In the genomic region with DNA sequence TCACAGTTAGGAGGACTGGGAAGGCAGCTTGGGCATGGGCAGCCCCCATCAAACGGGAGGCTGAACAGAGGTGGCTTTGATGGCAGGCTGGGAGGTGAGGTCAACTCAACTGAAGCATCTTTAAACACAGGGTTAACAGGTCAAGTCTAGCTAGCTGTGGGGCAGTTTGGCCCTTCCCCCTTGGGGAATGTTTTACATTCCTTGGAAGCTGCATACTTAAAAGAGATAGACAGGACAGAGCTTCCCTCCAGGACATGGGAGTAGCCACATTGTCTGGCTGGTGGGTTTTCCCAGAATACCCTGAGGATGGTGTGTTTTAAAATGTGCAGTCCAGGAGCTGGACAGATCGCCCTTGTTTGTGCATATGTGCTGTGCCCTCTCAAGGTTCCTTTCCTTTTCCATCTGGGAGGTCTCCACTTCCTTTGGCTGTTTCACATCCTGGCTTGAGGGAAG, we compare ENCODE assay signal across 1 cellular context.
TF ChIP-seq lines count a peak whose summit lies in the region.

No MANE protein-coding gene starts in this region.

TF ChIP-seq in GM23338, 12 proteins besides CTCF, POLR2A, EP300 and RAD21 (continued from another document):
- TF ChIP-seq, protein P1, sequence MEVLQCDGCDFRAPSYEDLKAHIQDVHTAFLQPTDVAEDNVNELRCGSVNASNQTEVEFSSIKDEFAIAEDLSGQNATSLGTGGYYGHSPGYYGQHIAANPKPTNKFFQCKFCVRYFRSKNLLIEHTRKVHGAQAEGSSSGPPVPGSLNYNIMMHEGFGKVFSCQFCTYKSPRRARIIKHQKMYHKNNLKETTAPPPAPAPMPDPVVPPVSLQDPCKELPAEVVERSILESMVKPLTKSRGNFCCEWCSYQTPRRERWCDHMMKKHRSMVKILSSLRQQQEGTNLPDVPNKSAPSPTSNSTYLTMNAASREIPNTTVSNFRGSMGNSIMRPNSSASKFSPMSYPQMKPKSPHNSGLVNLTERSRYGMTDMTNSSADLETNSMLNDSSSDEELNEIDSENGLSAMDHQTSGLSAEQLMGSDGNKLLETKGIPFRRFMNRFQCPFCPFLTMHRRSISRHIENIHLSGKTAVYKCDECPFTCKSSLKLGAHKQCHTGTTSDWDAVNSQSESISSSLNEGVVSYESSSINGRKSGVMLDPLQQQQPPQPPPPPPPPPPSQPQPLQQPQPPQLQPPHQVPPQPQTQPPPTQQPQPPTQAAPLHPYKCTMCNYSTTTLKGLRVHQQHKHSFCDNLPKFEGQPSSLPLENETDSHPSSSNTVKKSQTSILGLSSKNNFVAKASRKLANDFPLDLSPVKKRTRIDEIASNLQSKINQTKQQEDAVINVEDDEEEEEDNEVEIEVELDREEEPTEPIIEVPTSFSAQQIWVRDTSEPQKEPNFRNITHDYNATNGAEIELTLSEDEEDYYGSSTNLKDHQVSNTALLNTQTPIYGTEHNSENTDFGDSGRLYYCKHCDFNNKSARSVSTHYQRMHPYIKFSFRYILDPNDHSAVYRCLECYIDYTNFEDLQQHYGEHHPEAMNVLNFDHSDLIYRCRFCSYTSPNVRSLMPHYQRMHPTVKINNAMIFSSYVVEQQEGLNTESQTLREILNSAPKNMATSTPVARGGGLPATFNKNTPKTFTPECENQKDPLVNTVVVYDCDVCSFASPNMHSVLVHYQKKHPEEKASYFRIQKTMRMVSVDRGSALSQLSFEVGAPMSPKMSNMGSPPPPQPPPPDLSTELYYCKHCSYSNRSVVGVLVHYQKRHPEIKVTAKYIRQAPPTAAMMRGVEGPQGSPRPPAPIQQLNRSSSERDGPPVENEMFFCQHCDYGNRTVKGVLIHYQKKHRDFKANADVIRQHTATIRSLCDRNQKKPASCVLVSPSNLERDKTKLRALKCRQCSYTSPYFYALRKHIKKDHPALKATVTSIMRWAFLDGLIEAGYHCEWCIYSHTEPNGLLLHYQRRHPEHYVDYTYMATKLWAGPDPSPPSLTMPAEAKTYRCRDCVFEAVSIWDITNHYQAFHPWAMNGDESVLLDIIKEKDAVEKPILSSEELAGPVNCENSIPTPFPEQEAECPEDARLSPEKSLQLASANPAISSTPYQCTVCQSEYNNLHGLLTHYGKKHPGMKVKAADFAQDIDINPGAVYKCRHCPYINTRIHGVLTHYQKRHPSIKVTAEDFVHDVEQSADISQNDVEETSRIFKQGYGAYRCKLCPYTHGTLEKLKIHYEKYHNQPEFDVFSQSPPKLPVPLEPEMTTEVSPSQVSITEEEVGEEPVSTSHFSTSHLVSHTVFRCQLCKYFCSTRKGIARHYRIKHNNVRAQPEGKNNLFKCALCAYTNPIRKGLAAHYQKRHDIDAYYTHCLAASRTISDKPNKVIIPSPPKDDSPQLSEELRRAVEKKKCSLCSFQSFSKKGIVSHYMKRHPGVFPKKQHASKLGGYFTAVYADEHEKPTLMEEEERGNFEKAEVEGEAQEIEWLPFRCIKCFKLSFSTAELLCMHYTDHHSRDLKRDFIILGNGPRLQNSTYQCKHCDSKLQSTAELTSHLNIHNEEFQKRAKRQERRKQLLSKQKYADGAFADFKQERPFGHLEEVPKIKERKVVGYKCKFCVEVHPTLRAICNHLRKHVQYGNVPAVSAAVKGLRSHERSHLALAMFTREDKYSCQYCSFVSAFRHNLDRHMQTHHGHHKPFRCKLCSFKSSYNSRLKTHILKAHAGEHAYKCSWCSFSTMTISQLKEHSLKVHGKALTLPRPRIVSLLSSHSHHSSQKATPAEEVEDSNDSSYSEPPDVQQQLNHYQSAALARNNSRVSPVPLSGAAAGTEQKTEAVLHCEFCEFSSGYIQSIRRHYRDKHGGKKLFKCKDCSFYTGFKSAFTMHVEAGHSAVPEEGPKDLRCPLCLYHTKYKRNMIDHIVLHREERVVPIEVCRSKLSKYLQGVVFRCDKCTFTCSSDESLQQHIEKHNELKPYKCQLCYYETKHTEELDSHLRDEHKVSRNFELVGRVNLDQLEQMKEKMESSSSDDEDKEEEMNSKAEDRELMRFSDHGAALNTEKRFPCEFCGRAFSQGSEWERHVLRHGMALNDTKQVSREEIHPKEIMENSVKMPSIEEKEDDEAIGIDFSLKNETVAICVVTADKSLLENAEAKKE (CRISPR knock-in tag; IDR thresholded peaks at IDR 0.05) = no peak
- TF ChIP-seq, protein P2, sequence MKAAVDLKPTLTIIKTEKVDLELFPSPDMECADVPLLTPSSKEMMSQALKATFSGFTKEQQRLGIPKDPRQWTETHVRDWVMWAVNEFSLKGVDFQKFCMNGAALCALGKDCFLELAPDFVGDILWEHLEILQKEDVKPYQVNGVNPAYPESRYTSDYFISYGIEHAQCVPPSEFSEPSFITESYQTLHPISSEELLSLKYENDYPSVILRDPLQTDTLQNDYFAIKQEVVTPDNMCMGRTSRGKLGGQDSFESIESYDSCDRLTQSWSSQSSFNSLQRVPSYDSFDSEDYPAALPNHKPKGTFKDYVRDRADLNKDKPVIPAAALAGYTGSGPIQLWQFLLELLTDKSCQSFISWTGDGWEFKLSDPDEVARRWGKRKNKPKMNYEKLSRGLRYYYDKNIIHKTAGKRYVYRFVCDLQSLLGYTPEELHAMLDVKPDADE (IDR thresholded peaks at IDR 0.05) = no peak
- TF ChIP-seq, protein P3, sequence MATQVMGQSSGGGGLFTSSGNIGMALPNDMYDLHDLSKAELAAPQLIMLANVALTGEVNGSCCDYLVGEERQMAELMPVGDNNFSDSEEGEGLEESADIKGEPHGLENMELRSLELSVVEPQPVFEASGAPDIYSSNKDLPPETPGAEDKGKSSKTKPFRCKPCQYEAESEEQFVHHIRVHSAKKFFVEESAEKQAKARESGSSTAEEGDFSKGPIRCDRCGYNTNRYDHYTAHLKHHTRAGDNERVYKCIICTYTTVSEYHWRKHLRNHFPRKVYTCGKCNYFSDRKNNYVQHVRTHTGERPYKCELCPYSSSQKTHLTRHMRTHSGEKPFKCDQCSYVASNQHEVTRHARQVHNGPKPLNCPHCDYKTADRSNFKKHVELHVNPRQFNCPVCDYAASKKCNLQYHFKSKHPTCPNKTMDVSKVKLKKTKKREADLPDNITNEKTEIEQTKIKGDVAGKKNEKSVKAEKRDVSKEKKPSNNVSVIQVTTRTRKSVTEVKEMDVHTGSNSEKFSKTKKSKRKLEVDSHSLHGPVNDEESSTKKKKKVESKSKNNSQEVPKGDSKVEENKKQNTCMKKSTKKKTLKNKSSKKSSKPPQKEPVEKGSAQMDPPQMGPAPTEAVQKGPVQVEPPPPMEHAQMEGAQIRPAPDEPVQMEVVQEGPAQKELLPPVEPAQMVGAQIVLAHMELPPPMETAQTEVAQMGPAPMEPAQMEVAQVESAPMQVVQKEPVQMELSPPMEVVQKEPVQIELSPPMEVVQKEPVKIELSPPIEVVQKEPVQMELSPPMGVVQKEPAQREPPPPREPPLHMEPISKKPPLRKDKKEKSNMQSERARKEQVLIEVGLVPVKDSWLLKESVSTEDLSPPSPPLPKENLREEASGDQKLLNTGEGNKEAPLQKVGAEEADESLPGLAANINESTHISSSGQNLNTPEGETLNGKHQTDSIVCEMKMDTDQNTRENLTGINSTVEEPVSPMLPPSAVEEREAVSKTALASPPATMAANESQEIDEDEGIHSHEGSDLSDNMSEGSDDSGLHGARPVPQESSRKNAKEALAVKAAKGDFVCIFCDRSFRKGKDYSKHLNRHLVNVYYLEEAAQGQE (IDR thresholded peaks at IDR 0.05; ENCODE audit: unreplicated experiment) = no peak
